ENCODE assay signal across 2 cellular contexts in the genomic region with DNA sequence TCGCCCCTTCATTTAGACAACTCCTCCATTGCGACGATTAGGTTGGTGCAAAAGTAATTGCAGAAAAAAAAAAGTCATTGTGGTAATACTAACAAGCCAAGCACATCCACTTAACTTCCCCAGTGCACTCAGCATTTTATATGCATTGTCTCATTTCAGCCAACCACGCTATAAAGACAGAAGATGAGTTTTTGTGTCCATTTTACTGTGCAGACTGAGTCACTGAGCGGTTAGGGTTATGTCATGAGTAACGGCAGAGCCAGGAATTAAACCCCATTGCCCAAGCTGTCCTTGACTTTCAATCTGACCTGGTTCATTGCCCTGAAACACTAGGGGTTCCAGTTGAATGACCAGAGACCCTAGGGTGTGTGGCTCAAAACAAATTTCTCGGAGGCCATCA.
TF ChIP-seq lines count a peak whose summit lies in the region.

No MANE protein-coding gene starts in this region.

TF ChIP-seq in GM23338, 12 proteins besides CTCF, POLR2A, EP300 and RAD21 (continued from another document):
- no peak for TF ChIP-seq POLR2AphosphoS5 (IDR thresholded peaks at IDR 0.05; ENCODE audit: low read depth)
- TF ChIP-seq, protein P1, sequence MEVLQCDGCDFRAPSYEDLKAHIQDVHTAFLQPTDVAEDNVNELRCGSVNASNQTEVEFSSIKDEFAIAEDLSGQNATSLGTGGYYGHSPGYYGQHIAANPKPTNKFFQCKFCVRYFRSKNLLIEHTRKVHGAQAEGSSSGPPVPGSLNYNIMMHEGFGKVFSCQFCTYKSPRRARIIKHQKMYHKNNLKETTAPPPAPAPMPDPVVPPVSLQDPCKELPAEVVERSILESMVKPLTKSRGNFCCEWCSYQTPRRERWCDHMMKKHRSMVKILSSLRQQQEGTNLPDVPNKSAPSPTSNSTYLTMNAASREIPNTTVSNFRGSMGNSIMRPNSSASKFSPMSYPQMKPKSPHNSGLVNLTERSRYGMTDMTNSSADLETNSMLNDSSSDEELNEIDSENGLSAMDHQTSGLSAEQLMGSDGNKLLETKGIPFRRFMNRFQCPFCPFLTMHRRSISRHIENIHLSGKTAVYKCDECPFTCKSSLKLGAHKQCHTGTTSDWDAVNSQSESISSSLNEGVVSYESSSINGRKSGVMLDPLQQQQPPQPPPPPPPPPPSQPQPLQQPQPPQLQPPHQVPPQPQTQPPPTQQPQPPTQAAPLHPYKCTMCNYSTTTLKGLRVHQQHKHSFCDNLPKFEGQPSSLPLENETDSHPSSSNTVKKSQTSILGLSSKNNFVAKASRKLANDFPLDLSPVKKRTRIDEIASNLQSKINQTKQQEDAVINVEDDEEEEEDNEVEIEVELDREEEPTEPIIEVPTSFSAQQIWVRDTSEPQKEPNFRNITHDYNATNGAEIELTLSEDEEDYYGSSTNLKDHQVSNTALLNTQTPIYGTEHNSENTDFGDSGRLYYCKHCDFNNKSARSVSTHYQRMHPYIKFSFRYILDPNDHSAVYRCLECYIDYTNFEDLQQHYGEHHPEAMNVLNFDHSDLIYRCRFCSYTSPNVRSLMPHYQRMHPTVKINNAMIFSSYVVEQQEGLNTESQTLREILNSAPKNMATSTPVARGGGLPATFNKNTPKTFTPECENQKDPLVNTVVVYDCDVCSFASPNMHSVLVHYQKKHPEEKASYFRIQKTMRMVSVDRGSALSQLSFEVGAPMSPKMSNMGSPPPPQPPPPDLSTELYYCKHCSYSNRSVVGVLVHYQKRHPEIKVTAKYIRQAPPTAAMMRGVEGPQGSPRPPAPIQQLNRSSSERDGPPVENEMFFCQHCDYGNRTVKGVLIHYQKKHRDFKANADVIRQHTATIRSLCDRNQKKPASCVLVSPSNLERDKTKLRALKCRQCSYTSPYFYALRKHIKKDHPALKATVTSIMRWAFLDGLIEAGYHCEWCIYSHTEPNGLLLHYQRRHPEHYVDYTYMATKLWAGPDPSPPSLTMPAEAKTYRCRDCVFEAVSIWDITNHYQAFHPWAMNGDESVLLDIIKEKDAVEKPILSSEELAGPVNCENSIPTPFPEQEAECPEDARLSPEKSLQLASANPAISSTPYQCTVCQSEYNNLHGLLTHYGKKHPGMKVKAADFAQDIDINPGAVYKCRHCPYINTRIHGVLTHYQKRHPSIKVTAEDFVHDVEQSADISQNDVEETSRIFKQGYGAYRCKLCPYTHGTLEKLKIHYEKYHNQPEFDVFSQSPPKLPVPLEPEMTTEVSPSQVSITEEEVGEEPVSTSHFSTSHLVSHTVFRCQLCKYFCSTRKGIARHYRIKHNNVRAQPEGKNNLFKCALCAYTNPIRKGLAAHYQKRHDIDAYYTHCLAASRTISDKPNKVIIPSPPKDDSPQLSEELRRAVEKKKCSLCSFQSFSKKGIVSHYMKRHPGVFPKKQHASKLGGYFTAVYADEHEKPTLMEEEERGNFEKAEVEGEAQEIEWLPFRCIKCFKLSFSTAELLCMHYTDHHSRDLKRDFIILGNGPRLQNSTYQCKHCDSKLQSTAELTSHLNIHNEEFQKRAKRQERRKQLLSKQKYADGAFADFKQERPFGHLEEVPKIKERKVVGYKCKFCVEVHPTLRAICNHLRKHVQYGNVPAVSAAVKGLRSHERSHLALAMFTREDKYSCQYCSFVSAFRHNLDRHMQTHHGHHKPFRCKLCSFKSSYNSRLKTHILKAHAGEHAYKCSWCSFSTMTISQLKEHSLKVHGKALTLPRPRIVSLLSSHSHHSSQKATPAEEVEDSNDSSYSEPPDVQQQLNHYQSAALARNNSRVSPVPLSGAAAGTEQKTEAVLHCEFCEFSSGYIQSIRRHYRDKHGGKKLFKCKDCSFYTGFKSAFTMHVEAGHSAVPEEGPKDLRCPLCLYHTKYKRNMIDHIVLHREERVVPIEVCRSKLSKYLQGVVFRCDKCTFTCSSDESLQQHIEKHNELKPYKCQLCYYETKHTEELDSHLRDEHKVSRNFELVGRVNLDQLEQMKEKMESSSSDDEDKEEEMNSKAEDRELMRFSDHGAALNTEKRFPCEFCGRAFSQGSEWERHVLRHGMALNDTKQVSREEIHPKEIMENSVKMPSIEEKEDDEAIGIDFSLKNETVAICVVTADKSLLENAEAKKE (CRISPR knock-in tag; IDR thresholded peaks at IDR 0.05), result no peak
- no peak for TF ChIP-seq JUNB (IDR thresholded peaks at IDR 0.05; ENCODE audit: unreplicated experiment)
- no peak for TF ChIP-seq ZNF114 (CRISPR knock-in tag; IDR thresholded peaks at IDR 0.05)

TF ChIP-seq in SK-N-SH treated with all-trans-retinoic acid at 6 μM for 48 hours, 23 proteins besides CTCF, POLR2A, EP300 and RAD21 (continued from another document):
- TF ChIP-seq, protein P2, sequence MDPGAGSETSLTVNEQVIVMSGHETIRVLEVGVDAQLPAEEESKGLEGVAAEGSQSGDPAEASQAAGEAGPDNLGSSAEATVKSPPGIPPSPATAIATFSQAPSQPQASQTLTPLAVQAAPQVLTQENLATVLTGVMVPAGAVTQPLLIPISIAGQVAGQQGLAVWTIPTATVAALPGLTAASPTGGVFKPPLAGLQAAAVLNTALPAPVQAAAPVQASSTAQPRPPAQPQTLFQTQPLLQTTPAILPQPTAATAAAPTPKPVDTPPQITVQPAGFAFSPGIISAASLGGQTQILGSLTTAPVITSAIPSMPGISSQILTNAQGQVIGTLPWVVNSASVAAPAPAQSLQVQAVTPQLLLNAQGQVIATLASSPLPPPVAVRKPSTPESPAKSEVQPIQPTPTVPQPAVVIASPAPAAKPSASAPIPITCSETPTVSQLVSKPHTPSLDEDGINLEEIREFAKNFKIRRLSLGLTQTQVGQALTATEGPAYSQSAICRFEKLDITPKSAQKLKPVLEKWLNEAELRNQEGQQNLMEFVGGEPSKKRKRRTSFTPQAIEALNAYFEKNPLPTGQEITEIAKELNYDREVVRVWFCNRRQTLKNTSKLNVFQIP (CRISPR knock-in tag; IDR thresholded peaks at IDR 0.05; ENCODE audit: borderline replicate concordance, low read depth), result no peak
- TF ChIP-seq TOX (CRISPR knock-in tag; IDR thresholded peaks at IDR 0.05; ENCODE audit: borderline replicate concordance), result no peak
- no peak for TF ChIP-seq TCF4 (CRISPR knock-in tag; IDR thresholded peaks at IDR 0.05; ENCODE audit: borderline replicate concordance)
- no peak for TF ChIP-seq PPARA (CRISPR knock-in tag; IDR thresholded peaks at IDR 0.05; ENCODE audit: borderline replicate concordance)
- TF ChIP-seq, protein P3, sequence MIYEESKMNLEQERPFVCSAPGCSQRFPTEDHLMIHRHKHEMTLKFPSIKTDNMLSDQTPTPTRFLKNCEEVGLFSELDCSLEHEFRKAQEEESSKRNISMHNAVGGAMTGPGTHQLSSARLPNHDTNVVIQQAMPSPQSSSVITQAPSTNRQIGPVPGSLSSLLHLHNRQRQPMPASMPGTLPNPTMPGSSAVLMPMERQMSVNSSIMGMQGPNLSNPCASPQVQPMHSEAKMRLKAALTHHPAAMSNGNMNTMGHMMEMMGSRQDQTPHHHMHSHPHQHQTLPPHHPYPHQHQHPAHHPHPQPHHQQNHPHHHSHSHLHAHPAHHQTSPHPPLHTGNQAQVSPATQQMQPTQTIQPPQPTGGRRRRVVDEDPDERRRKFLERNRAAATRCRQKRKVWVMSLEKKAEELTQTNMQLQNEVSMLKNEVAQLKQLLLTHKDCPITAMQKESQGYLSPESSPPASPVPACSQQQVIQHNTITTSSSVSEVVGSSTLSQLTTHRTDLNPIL (CRISPR knock-in tag; IDR thresholded peaks at IDR 0.05; ENCODE audit: low read depth), result no peak
- no peak for TF ChIP-seq ISL1 (CRISPR knock-in tag; IDR thresholded peaks at IDR 0.05)
- no peak for TF ChIP-seq ZFP3 (CRISPR knock-in tag; IDR thresholded peaks at IDR 0.05)
- no peak for TF ChIP-seq ESRRG (CRISPR knock-in tag; IDR thresholded peaks at IDR 0.05)
- no peak for TF ChIP-seq OSR1 (CRISPR knock-in tag; IDR thresholded peaks at IDR 0.05)
- no peak for TF ChIP-seq ZNF8 (CRISPR knock-in tag; IDR thresholded peaks at IDR 0.05)
- no peak for TF ChIP-seq ZNF565 (CRISPR knock-in tag; conservative IDR thresholded peaks at IDR 0.05; ENCODE audit: low read depth)
- TF ChIP-seq RARB (CRISPR knock-in tag; IDR thresholded peaks at IDR 0.05), result no peak
- no peak for TF ChIP-seq BACH2 (CRISPR knock-in tag; IDR thresholded peaks at IDR 0.05; ENCODE audit: borderline replicate concordance)
- no peak for TF ChIP-seq GLIS3 (CRISPR knock-in tag; IDR thresholded peaks at IDR 0.05)
- TF ChIP-seq CSDC2 (CRISPR knock-in tag; IDR thresholded peaks at IDR 0.05), result no peak
- no peak for TF ChIP-seq ARNTL (CRISPR knock-in tag; IDR thresholded peaks at IDR 0.05; ENCODE audit: borderline replicate concordance, low read depth)
- TF ChIP-seq ZC3H10 (CRISPR knock-in tag; IDR thresholded peaks at IDR 0.05), result no peak
